In genomic region chr6:167543602-167544506, GRCh38 we compare ENCODE assay signal across 13 cellular contexts.
DNase-seq lines count a peak whose midpoint lies in the region; ATAC-seq, FAIRE-seq and TF ChIP-seq lines count a peak whose summit lies in the region.
"Had no signal": no experiment of that assay in that cellular context is flagged by ENCODE, and none has a peak within 500 bp of the region (broad histone marks: within the 10 kb centered on the region; RNA-seq: fewer than 3 reads in every experiment).

No MANE protein-coding gene starts in this region.

- H3K36me3 ChIP-seq in astrocyte (ENCODE audit: insufficient read depth, low read length) (no peaks in the 10 kb centered on the region), upper lobe of right lung (no peaks in the 10 kb centered on the region), mesendoderm (ENCODE audit: control insufficient read depth, insufficient read depth, low read length) (no peaks in the 10 kb centered on the region)

- H3K27me3 Mint-ChIP-seq in astrocyte (ENCODE audit: low read depth, unreplicated experiment) (peaks cover 11% of the 10 kb centered on the region), nephron (ENCODE audit: low read depth) (peaks cover 4% of the 10 kb centered on the region)

- H3K27me3 ChIP-seq in astrocyte (ENCODE audit: insufficient read depth, low read length), result no peaks in the 10 kb centered on the region
- no peaks in the 10 kb centered on the region for H3K27me3 ChIP-seq in upper lobe of right lung
- H3K27me3 ChIP-seq in mesendoderm (ENCODE audit: insufficient read depth, low read length, poor library complexity), result no peaks in the 10 kb centered on the region

- H3K79me2 ChIP-seq in astrocyte (ENCODE audit: insufficient read depth, low read length) (no peaks in the 10 kb centered on the region), mesendoderm (ENCODE audit: control insufficient read depth, insufficient read depth, low read length) (no peaks in the 10 kb centered on the region)

- no peak overlapping the region for H2AK5ac ChIP-seq in mesendoderm (ENCODE audit: low read length)

- peaks cover 14% of the 10 kb centered on the region for H3K9me3 Mint-ChIP-seq in astrocyte (ENCODE audit: unreplicated experiment)
- H3K9me3 Mint-ChIP-seq in nephron, result peaks cover 12% of the 10 kb centered on the region
- H3K9me3 Mint-ChIP-seq: stimulated activated naive CD8-positive, alpha-beta T cell treated with anti-CD3 and anti-CD28 coated beads, Interleukin-15, amount 100 ng/mL, for 72 hours had no signal

- intact Hi-C loops in upper lobe of right lung (cut with DNase I), result no loop called here

- H3K4me2 ChIP-seq in astrocyte (ENCODE audit: low read length) (peak overlapping the region; percentile 67), mesendoderm (ENCODE audit: low read length) (no peak overlapping the region)

- H3K4ac ChIP-seq in mesendoderm (ENCODE audit: low read depth, low read length), result no peak overlapping the region

- no peak overlapping the region for H3K18ac ChIP-seq in mesendoderm (ENCODE audit: low read length)

- H3K27ac Mint-ChIP-seq in astrocyte (ENCODE audit: unreplicated experiment), result no peak overlapping the region
- H3K27ac Mint-ChIP-seq in nephron, result peak overlapping the region in 2 of 3 experiments; percentile 77 to 86
- H3K27ac Mint-ChIP-seq: stimulated activated naive CD8-positive, alpha-beta T cell treated with anti-CD3 and anti-CD28 coated beads, Interleukin-15, amount 100 ng/mL, for 72 hours had no signal

- no peak overlapping the region for H2AFZ ChIP-seq in astrocyte (ENCODE audit: low read depth, low read length)

- no peak overlapping the region for H3K23ac ChIP-seq in mesendoderm (ENCODE audit: low read length)

- H2BK5ac ChIP-seq in mesendoderm (ENCODE audit: low read length), result no peak overlapping the region

- no peaks in the 10 kb centered on the region for H3K79me1 ChIP-seq in mesendoderm (ENCODE audit: low read length)

- H2BK120ac ChIP-seq in mesendoderm (ENCODE audit: low read depth, low read length), result no peak overlapping the region

- H3K9me3 ChIP-seq in astrocyte (ENCODE audit: insufficient read depth, low read depth, low read length) (no peaks in the 10 kb centered on the region), upper lobe of right lung (no peaks in the 10 kb centered on the region)

- ATAC-seq in upper lobe of right lung (peak; percentile 57), GM21515 (IDR thresholded peaks at IDR 0.05; ENCODE audit: unreplicated experiment) (no peak)
- ATAC-seq: stimulated activated naive CD8-positive, alpha-beta T cell treated with anti-CD3 and anti-CD28 coated beads, Interleukin-15, amount 100 ng/mL, for 72 hours had no signal

- no peaks in the 10 kb centered on the region for H3K36me3 Mint-ChIP-seq in astrocyte (ENCODE audit: low read depth, unreplicated experiment)
- H3K36me3 Mint-ChIP-seq in nephron (ENCODE audit: low read depth), result peaks cover 10% of the 10 kb centered on the region

- no peaks in the 10 kb centered on the region for H4K20me1 ChIP-seq in astrocyte (ENCODE audit: insufficient read depth, low read length)

- H3K4me1 ChIP-seq in astrocyte (ENCODE audit: insufficient read depth, low read length), result no peaks in the 10 kb centered on the region
- peaks cover 8% of the 10 kb centered on the region for H3K4me1 ChIP-seq in upper lobe of right lung
- H3K4me1 ChIP-seq in mesendoderm (ENCODE audit: control insufficient read depth, low read depth, low read length), result no peaks in the 10 kb centered on the region

- H3K4me3 Mint-ChIP-seq in astrocyte (ENCODE audit: unreplicated experiment), result no peak overlapping the region
- H3K4me3 Mint-ChIP-seq in nephron, result no peak overlapping the region
- H3K4me3 Mint-ChIP-seq: stimulated activated naive CD8-positive, alpha-beta T cell treated with anti-CD3 and anti-CD28 coated beads, Interleukin-15, amount 100 ng/mL, for 72 hours had no signal

- H3K9ac ChIP-seq in astrocyte (ENCODE audit: low read length) (no peak overlapping the region), mesendoderm (ENCODE audit: low read length) (no peak overlapping the region)

- no peak overlapping the region for H4K8ac ChIP-seq in mesendoderm (ENCODE audit: low read depth, low read length)

- WGBS in mesendoderm (ENCODE audit: extremely low coverage, insufficient coverage, low lambda C conversion rate), result no CpG with 5 or more reads among the region's 16 CpGs

- H2BK15ac ChIP-seq in mesendoderm (replicated peaks; ENCODE audit: low read depth), result no peak overlapping the region

- H3K4me3 ChIP-seq in astrocyte (ENCODE audit: insufficient read depth, low read depth, low read length) (no peak overlapping the region), foreskin fibroblast (ENCODE audit: low read depth in 1 of 2, low read length in 2 of 2) (no peak overlapping the region), upper lobe of right lung (no peak overlapping the region), mesendoderm (ENCODE audit: low read length) (no peak overlapping the region)

- TF ChIP-seq CTCF in astrocyte (IDR thresholded peaks at IDR 0.05; ENCODE audit: insufficient read depth, low read depth, low read length) (no peak), foreskin fibroblast (IDR thresholded peaks at IDR 0.05; ENCODE audit: low read depth, low read length) (no peak), nephron (IDR thresholded peaks at IDR 0.05; ENCODE audit: unreplicated experiment in 3 of 3) (no peak), upper lobe of right lung (IDR thresholded peaks at IDR 0.05) (no peak)

- H4K5ac ChIP-seq in mesendoderm (ENCODE audit: low read length), result no peak overlapping the region

- H3K56ac ChIP-seq in mesendoderm (ENCODE audit: low read length), result no peak overlapping the region

- H3K4me1 Mint-ChIP-seq in astrocyte (ENCODE audit: low read depth, unreplicated experiment) (no peaks in the 10 kb centered on the region), nephron (peaks cover 19% of the 10 kb centered on the region)
- H3K4me1 Mint-ChIP-seq: stimulated activated naive CD8-positive, alpha-beta T cell treated with anti-CD3 and anti-CD28 coated beads, Interleukin-15, amount 100 ng/mL, for 72 hours had no signal

- FAIRE-seq in astrocyte (lab: Jason Lieb, UNC), result no peak

- DNase-seq in astrocyte (ENCODE audit: low read depth), result peak; percentile 6
- peak; percentile 2 to 7 for DNase-seq in foreskin fibroblast
- DNase-seq in upper lobe of right lung, result no peak
- no peak for DNase-seq in mesendoderm
- no peak for DNase-seq in hypothalamus (lab: John Stamatoyannopoulos, UW)
- DNase-seq: activated T-cell treated with anti-CD3 and anti-CD28 coated beads, Interleukin-2, amount 50 U/mL, for 48 hours; amygdala; HCEC 1CT; NCI-H2029 treated with DMSO at 0.1 percent for 48 hours; stimulated activated naive CD8-positive, alpha-beta T cell treated with anti-CD3 and anti-CD28 coated beads, Interleukin-15, amount 100 ng/mL, for 72 hours had no signal

- H3K27ac ChIP-seq in astrocyte (ENCODE audit: low read depth, low read length) (no peak overlapping the region), upper lobe of right lung (peak overlapping the region; percentile 51), mesendoderm (ENCODE audit: low read depth, low read length) (no peak overlapping the region)
- H3K27ac ChIP-seq: HL-60 had no signal

Comparison
In these comparisons a context has a peak if more than half of its experiments do, and no peak if none do; other contexts are left out.
1. DNase-seq: peak in astrocyte (single experiment) and foreskin fibroblast (2 of 2); none in upper lobe of right lung (single experiment), mesendoderm (single experiment) and hypothalamus (0 of 51).